ENCODE assay signal across 15 cellular contexts in genomic region chr7:121480058-121480457, GRCh38.
DNase-seq lines count a peak whose midpoint lies in the region; ATAC-seq and TF ChIP-seq lines count a peak whose summit lies in the region.
"Had no signal": no experiment of that assay in that cellular context is flagged by ENCODE, and none has a peak within 500 bp of the region (broad histone marks: within the 10 kb centered on the region; RNA-seq: fewer than 3 reads in every experiment).

No MANE protein-coding gene starts in this region.

- H3K36me3 ChIP-seq in HUES64 (ENCODE audit: insufficient read depth, low read length) = no peaks in the 10 kb centered on the region
- no peaks in the 10 kb centered on the region for H3K36me3 ChIP-seq in SJCRH30

- no peak for TF ChIP-seq CTCF in foreskin keratinocyte (conservative IDR thresholded peaks at IDR 0.05)

- peak overlapping the region; percentile 16; the same call in 1 of the 2 replicates for H3K9ac ChIP-seq in HUES64 (ENCODE audit: low read depth, low read length)

- H3K4me1 ChIP-seq in HUES64 (ENCODE audit: insufficient read depth, low read length) (peaks cover 45% of the 10 kb centered on the region), SJCRH30 (peaks cover 11% of the 10 kb centered on the region), foreskin keratinocyte (peaks cover 18% of the 10 kb centered on the region)

- H3K4me3 ChIP-seq in HUES64 (ENCODE audit: low read length) = no peak overlapping the region
- H3K4me3 ChIP-seq in SJCRH30 = peak overlapping the region; percentile 19

- peak overlapping the region; percentile 75 for H3K27ac ChIP-seq in HUES64 (ENCODE audit: low read depth, low read length)
- H3K27ac ChIP-seq in SJCRH30 = no peak overlapping the region; the same call in 1 of the 2 replicates
- H3K27ac ChIP-seq in foreskin keratinocyte = no peak overlapping the region

- H3K9me3 ChIP-seq in HUES64 (ENCODE audit: insufficient read depth, low read depth, low read length) (no peaks in the 10 kb centered on the region; the same call in 1 of the 2 replicates), SJCRH30 (replicated peaks) (no peaks in the 10 kb centered on the region)

- ATAC-seq in foreskin keratinocyte (peak; percentile 52), HG02884 (IDR thresholded peaks at IDR 0.05; ENCODE audit: unreplicated experiment) (no peak), GM19397 (IDR thresholded peaks at IDR 0.05; ENCODE audit: unreplicated experiment) (no peak), HG03442 (IDR thresholded peaks at IDR 0.05; ENCODE audit: unreplicated experiment) (no peak)
- ATAC-seq: activated T-cell treated with anti-CD3 and anti-CD28 coated beads, Interleukin-2, amount 50 U/mL, for 4 hours; left colon had no signal

- peak; percentile 30 to 75 for DNase-seq in SJCRH30
- DNase-seq in foreskin keratinocyte = peak in 1 of 2 donors; percentile 37
- DNase-seq in pons (ENCODE audit: low spot score) = peak; percentile 64
- DNase-seq: activated CD4-positive, alpha-beta T cell treated with anti-CD3 and anti-CD28 coated beads for 4 hours; activated T-cell treated with anti-CD3 and anti-CD28 coated beads, Interleukin-2, amount 50 U/mL, for 4 hours; amniotic stem cell; CD8-positive, alpha-beta memory T cell; IMR-90; left colon; NCI-H1694; small intestine had no signal

- 29% methylated on average over 2 of the region's 2 CpGs for WGBS in HUES64

- H3K27me3 ChIP-seq in HUES64 (ENCODE audit: insufficient read depth, low read length) (no peaks in the 10 kb centered on the region), SJCRH30 (no peaks in the 10 kb centered on the region), foreskin keratinocyte (no peaks in the 10 kb centered on the region)
